In the genomic region with DNA sequence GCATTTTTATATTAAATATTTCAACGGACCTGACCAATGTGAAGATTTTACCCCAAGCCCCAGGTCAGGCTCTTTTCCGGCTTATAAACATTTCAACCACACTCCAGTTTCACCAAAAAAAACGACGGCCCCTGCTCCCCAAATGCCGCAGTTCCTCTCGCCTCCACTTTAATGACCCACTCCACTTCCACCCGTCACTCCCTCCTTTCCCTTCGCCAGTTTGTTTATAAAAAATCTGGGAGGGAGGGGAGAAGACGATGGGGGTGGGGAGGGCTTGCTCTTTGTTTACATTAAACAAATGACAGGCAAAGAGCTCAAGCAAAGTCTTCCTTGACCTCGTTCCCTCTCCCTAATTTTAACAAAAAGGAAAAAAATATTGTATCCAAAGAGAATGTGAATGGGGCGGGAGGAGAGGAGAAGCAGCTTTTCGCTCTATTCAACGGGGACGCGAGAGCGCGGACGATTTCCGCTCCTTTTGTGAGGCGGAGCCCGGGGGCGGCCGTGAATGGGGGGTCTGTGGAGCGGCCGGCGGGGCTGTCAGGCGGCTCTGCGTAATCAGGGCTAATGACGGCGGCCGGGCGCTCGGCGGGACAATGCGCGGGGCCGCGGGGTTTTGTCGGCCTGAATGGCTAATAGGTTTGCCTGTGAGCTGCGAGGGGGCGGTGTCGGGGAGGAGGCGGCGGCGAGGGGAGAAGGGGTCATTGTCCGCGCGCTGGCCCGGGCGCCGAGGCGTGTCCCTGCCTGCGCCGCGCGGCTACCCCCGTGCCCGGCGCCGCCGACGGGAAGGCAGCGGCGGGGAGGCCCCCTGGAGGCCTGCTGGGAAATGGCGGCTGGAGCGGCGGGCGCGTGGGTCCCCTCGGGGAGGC, we compare ENCODE assay signal across 8 cellular contexts. TPM values are rescaled to one million over a fixed set of nuclear protein-coding genes. Genes with fewer than 3 reads are reported as not detected.
A peak's percentile ranks its signal among the peaks of the same experiment; 100 is the strongest.
DNase-seq lines count a peak whose midpoint lies in the region; ATAC-seq and TF ChIP-seq lines count a peak whose summit lies in the region.

No MANE protein-coding gene starts in this region.

- TF ChIP-seq POLR2A in Peyer's patch (IDR thresholded peaks at IDR 0.05) (no peak), erythroblast (IDR thresholded peaks at IDR 0.05; ENCODE audit: low read length) (no peak), ovary (IDR thresholded peaks at IDR 0.05) (no peak)

- TF ChIP-seq CTCF in Peyer's patch (IDR thresholded peaks at IDR 0.05) = peak in 3 of 6 experiments; percentile 6 to 14 (median 11)
- no peak for TF ChIP-seq CTCF in ovary (IDR thresholded peaks at IDR 0.05)

- H3K4me3 ChIP-seq in Peyer's patch (peak overlapping the region in 3 of 4 donors; percentile 33 to 42 (median 40)), ovary (peak overlapping the region; percentile 10)

- H3K4me1 ChIP-seq in Peyer's patch (peaks cover 0 to 28% (median 0%) of the 10 kb centered on the region in 4 donors), ovary (ENCODE audit: insufficient read depth) (peaks cover 2% of the 10 kb centered on the region)

- TF ChIP-seq EP300 in ovary (IDR thresholded peaks at IDR 0.05) = no peak

- DNase-seq in GM03348 (ENCODE audit: low spot score) (peak; percentile 37), Peyer's patch (no peak), erythroblast (lab: John Stamatoyannopoulos, UW) (peak; percentile 27 to 34), ovary (no peak), Ammon's horn (ENCODE audit: low spot score) (no peak), kidney glomerular epithelial cell (lab: John Stamatoyannopoulos, UW) (no peak)

- WGBS in ovary, 3 donors = 1 to 2% (median 1%) methylated on average over 69 to 70 of the region's 70 CpGs

- peaks cover 0 to 72% of the 10 kb centered on the region in 2 donors for H3K27me3 ChIP-seq in Peyer's patch
- no peaks in the 10 kb centered on the region for H3K27me3 ChIP-seq in ovary

- H3K27ac ChIP-seq in Peyer's patch (no peak overlapping the region), ovary (no peak overlapping the region)

- peaks cover 0 to 5% (median 0%) of the 10 kb centered on the region in 4 donors for H3K9me3 ChIP-seq in Peyer's patch
- H3K9me3 ChIP-seq in ovary = peaks cover 0 to 14% of the 10 kb centered on the region in 2 donors

- intact Hi-C loops in ovary (cut with DNase I) = no loop called here

- ATAC-seq in HG03095 (IDR thresholded peaks at IDR 0.05; ENCODE audit: unreplicated experiment) (peak; percentile 53), GM21515 (IDR thresholded peaks at IDR 0.05; ENCODE audit: unreplicated experiment) (no peak)

- H3K36me3 ChIP-seq in Peyer's patch = no peaks in the 10 kb centered on the region
- no peaks in the 10 kb centered on the region for H3K36me3 ChIP-seq in ovary

RNA-seq across cellular contexts. Expression of gene SIX6, which starts 5.7 kb away (rescaled TPM):
- total RNA-seq in Peyer's patch = not detected
- total RNA-seq in ovary = not detected
- not detected for polyA plus RNA-seq in ovary

RNA-seq across cellular contexts. Expression of gene C14orf39, which starts 28.7 kb away (rescaled TPM):
- total RNA-seq in Peyer's patch (not detected), ovary (under 1 TPM in 5 of 7 donors, not detected in 2; 0.28 to 0.84 (median 0.74) TPM)
- under 1 TPM; 0.15 to 0.20 TPM for polyA plus RNA-seq in ovary

Comparison
In these comparisons a context has a peak if more than half of its experiments do, and no peak if none do; other contexts are left out.
1. DNase-seq: peak in GM03348 (single experiment) and erythroblast (2 of 2); none in Peyer's patch (0 of 3), ovary (0 of 5), Ammon's horn (single experiment) and kidney glomerular epithelial cell (single experiment).